Comparison of ENCODE assay signal across 20 cellular contexts in genomic region chr13:99301056-99301838, GRCh38. TPM values are rescaled to one million over a fixed set of nuclear protein-coding genes. Genes with fewer than 3 reads are reported as not detected.
DNase-seq lines count a peak whose midpoint lies in the region; ATAC-seq, FAIRE-seq and TF ChIP-seq lines count a peak whose summit lies in the region.
"Had no signal": no experiment of that assay in that cellular context is flagged by ENCODE, and none has a peak within 500 bp of the region (broad histone marks: within the 10 kb centered on the region; RNA-seq: fewer than 3 reads in every experiment).

No MANE protein-coding gene starts in this region.

- no peak overlapping the region for H4K5ac ChIP-seq in mesendoderm (ENCODE audit: low read length)

- H2BK15ac ChIP-seq in mesendoderm (replicated peaks; ENCODE audit: low read depth) = no peak overlapping the region

- POLR2A ChIA-PET in CD8-positive, alpha-beta memory T cell (lab: Charles Lee) = interaction anchor here (0.6 to 1.8 kb wide), 4 partner anchors 14 to 80 kb away, joined by 3 to 11 read pairs (median 4); no protein-coding TSS in a partner anchor
- POLR2A ChIA-PET in activated CD8-positive, alpha-beta T cell treated with anti-CD3 and anti-CD28 coated beads, Interleukin-2, amount 10 ng/mL, durations not matched to agents 7 days and 5 days (lab: Charles Lee) = no interaction called here

- no CpG with 5 or more reads among the region's 7 CpGs for WGBS in mesendoderm (ENCODE audit: extremely low coverage, insufficient coverage, low lambda C conversion rate)

- H3K36me3 Mint-ChIP-seq in CD8-positive, alpha-beta memory T cell = peaks cover 30 to 78% (median 38%) of the 10 kb centered on the region in 3 donors
- H3K36me3 Mint-ChIP-seq in activated CD8-positive, alpha-beta T cell treated with anti-CD3 and anti-CD28 coated beads, Interleukin-2, amount 10 ng/mL, durations not matched to agents 7 days and 5 days (ENCODE audit: low read depth) = peaks cover 40% of the 10 kb centered on the region

- H3K9me3 ChIP-seq in CD8-positive, alpha-beta memory T cell (ENCODE audit: low read length) = no peaks in the 10 kb centered on the region
- H3K9me3 ChIP-seq in neutrophil (no peaks in the 10 kb centered on the region), ascending aorta (no peaks in the 10 kb centered on the region)

- peaks cover 5% of the 10 kb centered on the region for H3K79me1 ChIP-seq in mesendoderm (ENCODE audit: low read length)

- no peak overlapping the region for H3K18ac ChIP-seq in mesendoderm (ENCODE audit: low read length)

- peak overlapping the region; percentile 8 for H3K27ac ChIP-seq in CD8-positive, alpha-beta memory T cell (ENCODE audit: low read depth, low read length)
- H3K27ac ChIP-seq in neutrophil (peak overlapping the region; percentile 47), ascending aorta (no peak overlapping the region), mesendoderm (ENCODE audit: low read depth, low read length) (no peak overlapping the region)

- CTCF ChIA-PET in CD8-positive, alpha-beta memory T cell (lab: Charles Lee) = interaction anchor here (1.0 to 9.5 kb wide), 9 partner anchors 11 to 136 kb away, joined by 3 to 94 read pairs (median 4); no protein-coding TSS in a partner anchor
- CTCF ChIA-PET in activated CD8-positive, alpha-beta T cell treated with anti-CD3 and anti-CD28 coated beads, Interleukin-2, amount 10 ng/mL, durations not matched to agents 7 days and 5 days (lab: Charles Lee) = interaction anchor here (1.2 to 1.9 kb wide), 3 partner anchors 26 to 51 kb away, joined by 3 to 10 read pairs (median 4); no protein-coding TSS in a partner anchor

- no peaks in the 10 kb centered on the region for H3K9me3 Mint-ChIP-seq in CD8-positive, alpha-beta memory T cell
- H3K9me3 Mint-ChIP-seq in activated CD8-positive, alpha-beta T cell treated with anti-CD3 and anti-CD28 coated beads, Interleukin-2, amount 10 ng/mL, durations not matched to agents 7 days and 5 days (ENCODE audit: insufficient read depth) = no peaks in the 10 kb centered on the region
- H3K9me3 Mint-ChIP-seq: GM23338 had no signal

- peak overlapping the region; percentile 50 for H3K4me3 ChIP-seq in CD8-positive, alpha-beta memory T cell (ENCODE audit: low read length)
- H3K4me3 ChIP-seq in neutrophil (ENCODE audit: low read depth in 1 of 2, low read length in 1 of 2) (no peak overlapping the region), ascending aorta (no peak overlapping the region), mesendoderm (ENCODE audit: low read length) (no peak overlapping the region)
- H3K4me3 ChIP-seq: GM23338 had no signal

- DNase-seq in CD8-positive, alpha-beta memory T cell = no peak
- DNase-seq in GM12891 (ENCODE audit: insufficient read length, low spot score) = no peak
- no peak for DNase-seq in activated CD8-positive, alpha-beta T cell treated with anti-CD3 and anti-CD28 coated beads, Interleukin-2, amount 10 ng/mL, durations not matched to agents 7 days and 5 days
- no peak for DNase-seq in ascending aorta (ENCODE audit: low spot score in 2 of 2)
- no peak for DNase-seq in HuH-7 (ENCODE audit: low spot score)
- DNase-seq in mesendoderm = no peak
- DNase-seq: activated CD8-positive, alpha-beta memory T cell treated with anti-CD3 and anti-CD28 coated beads, Interleukin-2, amount 50 U/mL, for 4 hours; C1 segment of cervical spinal cord; caudate nucleus; DND-41; islet precursor cell; Kasumi-1; NCI-H1105; NCI-H2171; NCI-H82; occipital lobe; RPMI8226; stimulated activated CD4-positive, alpha-beta T cell treated with anti-CD3 and anti-CD28 coated beads, Interleukin-2, amount 100 ng/mL, for 48 hours had no signal

- H3K36me3 ChIP-seq in CD8-positive, alpha-beta memory T cell (ENCODE audit: insufficient read depth, low read length) = no peaks in the 10 kb centered on the region
- H3K36me3 ChIP-seq in neutrophil = no peaks in the 10 kb centered on the region
- no peaks in the 10 kb centered on the region for H3K36me3 ChIP-seq in ascending aorta
- no peaks in the 10 kb centered on the region for H3K36me3 ChIP-seq in mesendoderm (ENCODE audit: control insufficient read depth, insufficient read depth, low read length)

- H3K23ac ChIP-seq in mesendoderm (ENCODE audit: low read length) = no peak overlapping the region

- no peak overlapping the region for H2AK5ac ChIP-seq in mesendoderm (ENCODE audit: low read length)

- H2BK5ac ChIP-seq in mesendoderm (ENCODE audit: low read length) = no peak overlapping the region

- no peaks in the 10 kb centered on the region for H3K27me3 ChIP-seq in CD8-positive, alpha-beta memory T cell (ENCODE audit: insufficient read depth, low read length, poor library complexity, severe bottlenecking)
- no peaks in the 10 kb centered on the region for H3K27me3 ChIP-seq in neutrophil
- no peaks in the 10 kb centered on the region for H3K27me3 ChIP-seq in ascending aorta
- no peaks in the 10 kb centered on the region for H3K27me3 ChIP-seq in mesendoderm (ENCODE audit: insufficient read depth, low read length, poor library complexity)

- H3K9ac ChIP-seq in mesendoderm (ENCODE audit: low read length) = no peak overlapping the region

- TF ChIP-seq POLR2A in GM12891 (IDR thresholded peaks at IDR 0.05; ENCODE audit: low read depth, low read length) = no peak; the same call in 1 of the 2 replicates

- H3K27ac Mint-ChIP-seq in CD8-positive, alpha-beta memory T cell = peak overlapping the region; percentile 58 to 95 (median 88)
- H3K27ac Mint-ChIP-seq in activated CD8-positive, alpha-beta T cell treated with anti-CD3 and anti-CD28 coated beads, Interleukin-2, amount 10 ng/mL, durations not matched to agents 7 days and 5 days = no peak overlapping the region
- H3K27ac Mint-ChIP-seq: GM23338 had no signal

- H4K8ac ChIP-seq in mesendoderm (ENCODE audit: low read depth, low read length) = no peak overlapping the region

- peak; percentile 47 for FAIRE-seq in GM12891 (lab: Jason Lieb, UNC)

- peak overlapping the region; percentile 69 to 94 (median 84) for H3K4me3 Mint-ChIP-seq in CD8-positive, alpha-beta memory T cell
- H3K4me3 Mint-ChIP-seq in activated CD8-positive, alpha-beta T cell treated with anti-CD3 and anti-CD28 coated beads, Interleukin-2, amount 10 ng/mL, durations not matched to agents 7 days and 5 days = peak overlapping the region; percentile 3
- H3K4me3 Mint-ChIP-seq: GM23338 had no signal

- H3K4ac ChIP-seq in mesendoderm (ENCODE audit: low read depth, low read length) = no peak overlapping the region

- no peak overlapping the region for H2BK120ac ChIP-seq in mesendoderm (ENCODE audit: low read depth, low read length)

- no peaks in the 10 kb centered on the region for H3K79me2 ChIP-seq in mesendoderm (ENCODE audit: control insufficient read depth, insufficient read depth, low read length)

- ATAC-seq in activated CD8-positive, alpha-beta T cell treated with anti-CD3 and anti-CD28 coated beads, Interleukin-2, amount 10 ng/mL, durations not matched to agents 7 days and 5 days = no peak
- ATAC-seq: GM23338 had no signal

- H3K4me2 ChIP-seq in mesendoderm (ENCODE audit: low read length) = no peak overlapping the region
- H3K4me2 ChIP-seq: GM23338 had no signal

- H3K27me3 Mint-ChIP-seq in CD8-positive, alpha-beta memory T cell = no peaks in the 10 kb centered on the region
- no peaks in the 10 kb centered on the region for H3K27me3 Mint-ChIP-seq in activated CD8-positive, alpha-beta T cell treated with anti-CD3 and anti-CD28 coated beads, Interleukin-2, amount 10 ng/mL, durations not matched to agents 7 days and 5 days (ENCODE audit: low read depth)

- TF ChIP-seq CTCF in neutrophil (IDR thresholded peaks at IDR 0.05) (no peak), ascending aorta (IDR thresholded peaks at IDR 0.05) (no peak)

- H3K4me1 ChIP-seq in CD8-positive, alpha-beta memory T cell (ENCODE audit: insufficient read depth, low read length) = peaks cover 85% of the 10 kb centered on the region
- H3K4me1 ChIP-seq in neutrophil (ENCODE audit: control insufficient read depth in 1 of 2, insufficient read depth in 1 of 2, low read depth in 1 of 2, low read length in 1 of 2) (peaks cover 6 to 28% of the 10 kb centered on the region in 2 experiments), ascending aorta (no peaks in the 10 kb centered on the region), mesendoderm (ENCODE audit: control insufficient read depth, low read depth, low read length) (no peaks in the 10 kb centered on the region)

- no peak overlapping the region for H3K56ac ChIP-seq in mesendoderm (ENCODE audit: low read length)

- peaks cover 79 to 92% (median 88%) of the 10 kb centered on the region in 3 donors for H3K4me1 Mint-ChIP-seq in CD8-positive, alpha-beta memory T cell
- peaks cover 80% of the 10 kb centered on the region for H3K4me1 Mint-ChIP-seq in activated CD8-positive, alpha-beta T cell treated with anti-CD3 and anti-CD28 coated beads, Interleukin-2, amount 10 ng/mL, durations not matched to agents 7 days and 5 days (ENCODE audit: low read depth)

- intact Hi-C loops in ascending aorta (cut with DNase I) = no loop called here

TF ChIP-seq in GM12891, 5 proteins besides CTCF, POLR2A, EP300 and RAD21:
- no peak for TF ChIP-seq SPI1 (IDR thresholded peaks at IDR 0.05; ENCODE audit: low read depth, low read length)
- TF ChIP-seq PAX5 (IDR thresholded peaks at IDR 0.05; ENCODE audit: insufficient read depth, low read length, severe bottlenecking) = no peak
- TF ChIP-seq TAF1 (IDR thresholded peaks at IDR 0.05; ENCODE audit: low read depth, low read length) = no peak
- TF ChIP-seq POU2F2 (IDR thresholded peaks at IDR 0.05; ENCODE audit: low read depth, low read length) = no peak
- TF ChIP-seq POLR2AphosphoS5 (IDR thresholded peaks at IDR 0.05; ENCODE audit: low read depth, low read length) = 0 out of 2 replicates have a peak, but pooled peaks have one; percentile 38

RNA-seq across cellular contexts. Expression of gene GPR183, which starts 6.0 kb away (rescaled TPM):
- total RNA-seq in CD8-positive, alpha-beta memory T cell = 10 to 100 TPM; 61.5 to 62.8 TPM
- polyA plus RNA-seq in CD8-positive, alpha-beta memory T cell = 232 TPM
- 61.8 TPM for polyA plus RNA-seq in GM12891 (2012; ENCODE audit: low read depth, missing spikeins)
- total RNA-seq in activated CD8-positive, alpha-beta T cell treated with anti-CD3 and anti-CD28 coated beads, Interleukin-2, amount 10 ng/mL, durations not matched to agents 7 days and 5 days = 1 to 10 TPM; 5.0 to 5.2 TPM
- 1.1 TPM for total RNA-seq in ascending aorta
- 0.01 TPM for polyA plus RNA-seq in mesendoderm (2013, experiment 1 of 2)
- 0.01 TPM for polyA plus RNA-seq in mesendoderm (2013, experiment 2 of 2)
- total RNA-seq: GM23338 had no signal

RNA-seq across cellular contexts. Expression of gene GPR18, which starts 43.1 kb away (rescaled TPM):
- 10 to 100 TPM; 15.2 to 16.2 TPM for total RNA-seq in CD8-positive, alpha-beta memory T cell
- polyA plus RNA-seq in CD8-positive, alpha-beta memory T cell = 32.4 TPM
- polyA plus RNA-seq in GM12891 (2012; ENCODE audit: low read depth, missing spikeins) = 2.3 TPM
- total RNA-seq in activated CD8-positive, alpha-beta T cell treated with anti-CD3 and anti-CD28 coated beads, Interleukin-2, amount 10 ng/mL, durations not matched to agents 7 days and 5 days = 10 to 100 TPM; 16.2 to 16.6 TPM
- total RNA-seq in ascending aorta = not detected
- not detected for polyA plus RNA-seq in mesendoderm (2013, experiment 1 of 2)
- polyA plus RNA-seq in mesendoderm (2013, experiment 2 of 2) = not detected
- total RNA-seq: GM23338, occipital lobe had no signal

Comparison
In these comparisons a context has a peak if more than half of its experiments do, and no peak if none do; other contexts are left out.
1. H3K27ac ChIP-seq: peak in CD8-positive, alpha-beta memory T cell (single experiment) and neutrophil (single experiment); none in ascending aorta (0 of 2) and mesendoderm (single experiment).
2. RNA of gene GPR183, which starts 6.0 kb away (total RNA-seq): 61.5 to 62.8 TPM in CD8-positive, alpha-beta memory T cell; 5.0 to 5.2 TPM in activated CD8-positive, alpha-beta T cell treated with anti-CD3 and anti-CD28 coated beads, Interleukin-2, amount 10 ng/mL, durations not matched to agents 7 days and 5 days and 1.1 TPM in ascending aorta (single experiment); every median in the first group is over 10 times any median in the second.
3. RNA of gene GPR18, which starts 43.1 kb away (total RNA-seq): 16.2 to 16.6 TPM in activated CD8-positive, alpha-beta T cell treated with anti-CD3 and anti-CD28 coated beads, Interleukin-2, amount 10 ng/mL, durations not matched to agents 7 days and 5 days and 15.2 to 16.2 TPM in CD8-positive, alpha-beta memory T cell; not detected in ascending aorta (single experiment); every median in the first group is over 10 times any median in the second.